ENCODE assay signal across 8 cellular contexts in the genomic region with DNA sequence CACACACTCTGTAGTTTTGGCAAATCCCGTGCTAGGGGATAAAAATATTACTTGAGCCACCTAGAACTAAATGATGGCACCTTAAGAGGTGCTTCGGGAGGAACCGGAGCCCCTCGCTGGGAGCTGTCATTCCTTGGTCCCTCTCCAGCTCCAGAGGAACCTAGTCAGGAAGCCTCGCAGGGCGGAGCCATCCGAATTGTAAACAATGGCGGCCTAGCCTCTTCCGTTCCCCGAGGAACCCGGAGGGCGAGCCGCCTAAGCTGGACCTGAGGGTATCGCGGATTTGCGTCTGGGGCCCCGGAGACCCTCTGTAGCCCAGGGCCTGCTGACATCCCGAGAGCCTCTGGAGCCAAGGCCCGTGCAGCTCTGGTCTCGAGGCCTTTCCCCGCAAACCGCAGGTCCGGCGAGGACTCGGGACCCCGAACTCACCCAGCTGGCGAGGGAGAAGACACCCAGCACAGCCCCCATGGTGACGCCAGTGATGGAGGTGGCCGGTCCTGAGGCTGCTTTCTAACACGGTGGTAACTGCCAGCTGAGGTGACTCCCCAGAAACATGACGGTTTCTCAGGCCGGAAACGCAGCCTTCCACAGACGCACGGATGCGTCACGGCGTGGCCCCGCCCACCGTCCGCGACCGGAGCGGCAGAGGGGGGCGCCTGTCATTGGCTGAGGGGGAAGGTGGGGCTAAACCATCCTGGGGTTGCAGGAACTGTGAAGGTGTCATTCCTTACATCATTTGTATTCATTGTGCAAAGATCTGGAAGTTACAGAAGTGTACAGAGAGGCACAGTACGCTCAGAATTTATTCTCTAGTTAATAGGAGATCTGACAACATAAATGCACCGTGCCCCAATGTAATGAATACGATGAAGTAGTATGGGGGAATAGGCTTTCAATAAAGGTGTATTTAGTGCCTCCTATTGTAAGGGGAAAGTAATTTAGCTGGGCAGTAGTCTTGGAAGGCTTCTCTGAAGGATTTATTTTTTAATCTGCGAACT. TPM values are rescaled to one million over a fixed set of nuclear protein-coding genes. Genes with fewer than 3 reads are reported as not detected.
A peak's percentile ranks its signal among the peaks of the same experiment; 100 is the strongest.
DNase-seq lines count a peak whose midpoint lies in the region; ATAC-seq and TF ChIP-seq lines count a peak whose summit lies in the region.

A gene (minus strand): TSS at position 587 of the 998 bp plus-strand sequence. CDS start 119 bp downstream, at position 468.

- DNase-seq in GM13976 (ENCODE audit: low spot score) = peak; percentile 97
- DNase-seq in NCI-H146 treated with DMSO at 0.1 percent for 48 hours (lab: John Stamatoyannopoulos, UW; ENCODE audit: unreplicated experiment) = peak; percentile 84
- peak; percentile 94 for DNase-seq in amniotic epithelial cell (ENCODE audit: low read depth)
- peak; percentile 95 to 97 (median 96) for DNase-seq in heart left ventricle
- peak; percentile 92 to 99 (median 96) for DNase-seq in posterior cingulate gyrus
- peak; percentile 97 to 100 for DNase-seq in upper lobe of left lung

- peak in 2 of 4 donors; percentile 5 to 75 for TF ChIP-seq EP300 in upper lobe of left lung (IDR thresholded peaks at IDR 0.05)

- H3K36me3 ChIP-seq in heart left ventricle = peaks cover 0 to 7% (median 0%) of the 10 kb centered on the region in 9 donors
- no peaks in the 10 kb centered on the region for H3K36me3 ChIP-seq in upper lobe of left lung

- H3K4me3 ChIP-seq in heart left ventricle (peak within 1 kb of the TSS; percentile 68 to 92 (median 84)), upper lobe of left lung (peak within 1 kb of the TSS; percentile 62 to 93 (median 82))

- peaks cover 10 to 50% (median 43%) of the 10 kb centered on the region in 12 donors for H3K4me1 ChIP-seq in heart left ventricle
- H3K4me1 ChIP-seq in upper lobe of left lung = peaks cover 29 to 48% (median 41%) of the 10 kb centered on the region in 4 donors

- TF ChIP-seq CTCF in GM13976 (IDR thresholded peaks at IDR 0.05; ENCODE audit: borderline replicate concordance, control extremely low read depth, extremely low read depth, insufficient read depth, missing control alignments) = peak; percentile 4
- TF ChIP-seq CTCF in heart left ventricle (IDR thresholded peaks at IDR 0.05) = peak in 1 of 12 donors; percentile 18
- TF ChIP-seq CTCF in upper lobe of left lung (IDR thresholded peaks at IDR 0.05) = peak in 3 of 6 experiments; percentile 14 to 22 (median 16)

- WGBS in heart left ventricle, 4 donors = 0 to 1% (median 1%) methylated on average over 15 to 49 of the region's 49 CpGs
- 0 to 1% methylated on average over 7 to 28 of the region's 49 CpGs for WGBS in upper lobe of left lung, 2 donors

- peak within 1 kb of the TSS; percentile 93 to 99 (median 98) for H3K27ac ChIP-seq in heart left ventricle
- H3K27ac ChIP-seq in upper lobe of left lung = peak within 1 kb of the TSS; percentile 95 to 100 (median 100)

- no peaks in the 10 kb centered on the region for H3K27me3 ChIP-seq in heart left ventricle
- H3K27me3 ChIP-seq in upper lobe of left lung = no peaks in the 10 kb centered on the region

- no peaks in the 10 kb centered on the region for H3K9me3 ChIP-seq in heart left ventricle
- H3K9me3 ChIP-seq in upper lobe of left lung = no peaks in the 10 kb centered on the region

- ATAC-seq in HG02870 (IDR thresholded peaks at IDR 0.05; ENCODE audit: unreplicated experiment) = peak; percentile 96
- peak; percentile 98 to 99 (median 99) for ATAC-seq in heart left ventricle
- ATAC-seq in upper lobe of left lung (ENCODE audit: low FRiP score in 2 of 2) = peak; percentile 99 to 100

- TF ChIP-seq POLR2A in heart left ventricle (IDR thresholded peaks at IDR 0.05) (peak; percentile 61 to 86), upper lobe of left lung (IDR thresholded peaks at IDR 0.05) (peak in 3 of 4 donors; percentile 79 to 95 (median 89))

- in situ Hi-C loops in GM13976 (cut with MboI; ENCODE audit: low sequenced_read_pairs, unreplicated experiment) = no loop called here

- intact Hi-C loops in T-helper 1 cell treated with Interleukin-12 subunit alpha and Interleukin-12 subunit beta and Interleukin-4 antibody, amounts not matched to agents 30 ng/mL and 1 ng/mL, for 36 hours (cut with micrococcal nuclease) = loop anchor here (1.0 to 5.0 kb wide), 13 partner anchors 10 to 445 kb away; a partner anchor contains a TSS
- intact Hi-C loops in heart left ventricle (cut with DNase I) (loop anchor here in 2 of 10 donors (5.0 kb wide), 1 partner anchor 44 kb away; a partner anchor contains a TSS), posterior cingulate gyrus (cut with DNase I) (loop anchor here (5.0 kb wide), 2 partner anchors 44 to 201 kb away; a partner anchor contains a TSS)

RNA-seq across cellular contexts. Expression of the gene that starts here (rescaled TPM):
- 82.0 and 82.4 TPM in 2 replicates for total RNA-seq in T-helper 1 cell treated with Interleukin-12 subunit alpha and Interleukin-12 subunit beta and Interleukin-4 antibody, amounts not matched to agents 30 ng/mL and 1 ng/mL, for 36 hours
- 100 to 1,000 TPM in 4 of 9 donors, 10 to 100 TPM in 5; 85.5 to 114 (median 97.7) TPM for total RNA-seq in heart left ventricle
- 10 to 100 TPM; 32.9 to 89.8 TPM for polyA plus RNA-seq in heart left ventricle
- 100 to 1,000 TPM in 4 of 6 donors, 10 to 100 TPM in 2; 56.3 to 122 (median 107) TPM for total RNA-seq in upper lobe of left lung

Comparison
In these comparisons a context has a peak if more than half of its experiments do, and no peak if none do; other contexts are left out.
1. Peak in every context shown above with its lines: DNase-seq, ATAC-seq, H3K4me3 ChIP-seq and H3K27ac ChIP-seq.